In the genomic region with DNA sequence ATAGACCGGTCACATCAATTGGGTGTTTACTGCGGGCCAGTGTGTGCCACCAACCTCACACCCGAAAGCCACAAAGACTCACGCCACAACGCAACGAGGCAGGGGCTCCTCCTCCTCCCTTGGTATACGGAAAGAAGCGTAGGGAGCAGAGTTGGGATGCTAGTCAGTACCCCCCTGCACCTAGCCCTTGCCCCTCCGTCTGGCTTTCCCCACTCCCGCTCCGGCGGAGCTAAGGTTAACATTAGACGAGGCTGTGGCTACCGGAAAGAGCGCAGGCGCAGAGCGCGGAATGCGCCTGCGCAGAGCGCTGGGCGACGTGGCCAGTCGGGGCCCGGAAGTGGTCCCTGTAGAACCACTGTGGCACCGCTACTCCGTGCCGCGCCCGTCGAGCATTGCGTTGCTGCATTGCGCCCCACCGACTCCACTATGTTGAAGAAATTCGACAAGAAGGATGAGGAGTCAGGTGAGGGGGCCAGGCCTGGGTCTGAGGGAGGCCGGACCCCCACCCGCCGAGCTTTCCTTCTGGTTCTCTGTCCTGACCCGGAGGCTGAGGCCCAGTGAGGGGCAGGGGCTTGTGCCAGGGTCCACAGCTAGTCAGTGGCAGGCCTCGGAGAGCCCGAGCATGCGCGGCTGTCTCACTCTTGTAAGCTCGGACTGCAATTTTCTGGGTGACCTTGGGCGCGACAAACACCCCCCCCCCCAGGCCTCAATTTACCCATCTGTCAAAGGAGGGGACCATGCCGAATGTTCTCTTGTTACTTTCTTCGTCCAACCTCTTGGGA, we compare ENCODE assay signal across 8 cellular contexts. TPM values are rescaled to one million over a fixed set of nuclear protein-coding genes. Genes with fewer than 3 reads are reported as not detected.
DNase-seq lines count a peak whose midpoint lies in the region; ATAC-seq and TF ChIP-seq lines count a peak whose summit lies in the region.

A gene with protein sequence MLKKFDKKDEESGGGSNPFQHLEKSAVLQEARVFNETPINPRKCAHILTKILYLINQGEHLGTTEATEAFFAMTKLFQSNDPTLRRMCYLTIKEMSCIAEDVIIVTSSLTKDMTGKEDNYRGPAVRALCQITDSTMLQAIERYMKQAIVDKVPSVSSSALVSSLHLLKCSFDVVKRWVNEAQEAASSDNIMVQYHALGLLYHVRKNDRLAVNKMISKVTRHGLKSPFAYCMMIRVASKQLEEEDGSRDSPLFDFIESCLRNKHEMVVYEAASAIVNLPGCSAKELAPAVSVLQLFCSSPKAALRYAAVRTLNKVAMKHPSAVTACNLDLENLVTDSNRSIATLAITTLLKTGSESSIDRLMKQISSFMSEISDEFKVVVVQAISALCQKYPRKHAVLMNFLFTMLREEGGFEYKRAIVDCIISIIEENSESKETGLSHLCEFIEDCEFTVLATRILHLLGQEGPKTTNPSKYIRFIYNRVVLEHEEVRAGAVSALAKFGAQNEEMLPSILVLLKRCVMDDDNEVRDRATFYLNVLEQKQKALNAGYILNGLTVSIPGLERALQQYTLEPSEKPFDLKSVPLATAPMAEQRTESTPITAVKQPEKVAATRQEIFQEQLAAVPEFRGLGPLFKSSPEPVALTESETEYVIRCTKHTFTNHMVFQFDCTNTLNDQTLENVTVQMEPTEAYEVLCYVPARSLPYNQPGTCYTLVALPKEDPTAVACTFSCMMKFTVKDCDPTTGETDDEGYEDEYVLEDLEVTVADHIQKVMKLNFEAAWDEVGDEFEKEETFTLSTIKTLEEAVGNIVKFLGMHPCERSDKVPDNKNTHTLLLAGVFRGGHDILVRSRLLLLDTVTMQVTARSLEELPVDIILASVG (plus strand): TSS at position 323 of the 782 bp plus-strand sequence. CDS start 104 bp downstream, at position 427.

- TF ChIP-seq CTCF in KMS-11 (conservative IDR thresholded peaks at IDR 0.05; ENCODE audit: low read depth, low read length) (no peak), epithelial cell of proximal tubule (conservative IDR thresholded peaks at IDR 0.05; ENCODE audit: low read depth, low read length) (no peak)

- H3K27me3 ChIP-seq in KMS-11 (ENCODE audit: insufficient read depth, low read depth) (no peaks in the 10 kb centered on the region), mucosa of rectum (ENCODE audit: control insufficient read depth in 2 of 2, insufficient read depth in 2 of 2, low read length in 2 of 2) (no peaks in the 10 kb centered on the region)

- H3K79me2 ChIP-seq in KMS-11 (ENCODE audit: insufficient read depth, low read depth): peaks cover 36% of the 10 kb centered on the region

- no peaks in the 10 kb centered on the region for H4K20me1 ChIP-seq in KMS-11 (ENCODE audit: insufficient read depth)

- DNase-seq in DMS153 treated with DMSO at 0.1 percent for 48 hours (lab: John Stamatoyannopoulos, UW; ENCODE audit: unreplicated experiment): peak; percentile 73
- peak; percentile 88 for DNase-seq in activated T-cell treated with anti-CD3 and anti-CD28 coated beads, Interleukin-2, amount 50 U/mL, for 1 hour
- no peak for DNase-seq in epithelial cell of proximal tubule (ENCODE audit: low read depth)
- peak; percentile 66 to 72 for DNase-seq in stimulated activated CD8-positive, alpha-beta memory T cell treated with anti-CD3 and anti-CD28 coated beads, Interleukin-4, amount 100 ng/mL, for 4 hours (ENCODE audit: low read depth in 2 of 2, low spot score in 1 of 2)

- H3K4me3 ChIP-seq in KMS-11 (IDR thresholded peaks at IDR 0.05; ENCODE audit: insufficient read depth, low read depth, low read length): peak within 1 kb of the TSS; percentile 89
- H3K4me3 ChIP-seq in epithelial cell of proximal tubule (ENCODE audit: low read depth, low read length): peak within 1 kb of the TSS; percentile 100
- peak within 1 kb of the TSS; percentile 98 to 99 for H3K4me3 ChIP-seq in mucosa of rectum (ENCODE audit: low read length in 2 of 2)

- peak within 1 kb of the TSS; percentile 99 for H3K4me2 ChIP-seq in KMS-11

- 0 out of 2 replicates have a peak, but pooled peaks cover 12% of the 10 kb centered on the region for H3K36me3 ChIP-seq in KMS-11 (ENCODE audit: insufficient read depth)
- H3K36me3 ChIP-seq in mucosa of rectum (ENCODE audit: control insufficient read depth in 2 of 2, insufficient read depth in 2 of 2, low read length in 2 of 2): peaks cover 24 to 25% of the 10 kb centered on the region in 2 donors

- peak within 1 kb of the TSS; percentile 96 for H3K9ac ChIP-seq in KMS-11
- peak within 1 kb of the TSS; percentile 99 for H3K9ac ChIP-seq in mucosa of rectum (ENCODE audit: low read depth in 1 of 2, low read length in 2 of 2)

- H3K9me3 ChIP-seq in mucosa of rectum (ENCODE audit: control insufficient read depth in 2 of 2, low read length in 2 of 2): no peaks in the 10 kb centered on the region

- peaks cover 48% of the 10 kb centered on the region for H3K4me1 ChIP-seq in KMS-11 (ENCODE audit: low read depth, poor library complexity, severe bottlenecking)
- H3K4me1 ChIP-seq in mucosa of rectum (ENCODE audit: control insufficient read depth in 2 of 2, insufficient read depth in 2 of 2, low read length in 2 of 2): peaks cover 19 to 23% of the 10 kb centered on the region in 2 donors

- ATAC-seq in GM21723 (IDR thresholded peaks at IDR 0.05; ENCODE audit: unreplicated experiment): peak; percentile 85

- H3K27ac ChIP-seq in KMS-11 (peak within 1 kb of the TSS; percentile 77), mucosa of rectum (ENCODE audit: low read depth in 2 of 2, low read length in 2 of 2) (peak within 1 kb of the TSS; percentile 86 to 91)

- H2AFZ ChIP-seq in KMS-11 (ENCODE audit: low read depth): peak within 1 kb of the TSS; percentile 81

TF ChIP-seq in PFSK-1, 5 proteins besides CTCF, POLR2A, EP300 and RAD21:
- TF ChIP-seq, protein P1, sequence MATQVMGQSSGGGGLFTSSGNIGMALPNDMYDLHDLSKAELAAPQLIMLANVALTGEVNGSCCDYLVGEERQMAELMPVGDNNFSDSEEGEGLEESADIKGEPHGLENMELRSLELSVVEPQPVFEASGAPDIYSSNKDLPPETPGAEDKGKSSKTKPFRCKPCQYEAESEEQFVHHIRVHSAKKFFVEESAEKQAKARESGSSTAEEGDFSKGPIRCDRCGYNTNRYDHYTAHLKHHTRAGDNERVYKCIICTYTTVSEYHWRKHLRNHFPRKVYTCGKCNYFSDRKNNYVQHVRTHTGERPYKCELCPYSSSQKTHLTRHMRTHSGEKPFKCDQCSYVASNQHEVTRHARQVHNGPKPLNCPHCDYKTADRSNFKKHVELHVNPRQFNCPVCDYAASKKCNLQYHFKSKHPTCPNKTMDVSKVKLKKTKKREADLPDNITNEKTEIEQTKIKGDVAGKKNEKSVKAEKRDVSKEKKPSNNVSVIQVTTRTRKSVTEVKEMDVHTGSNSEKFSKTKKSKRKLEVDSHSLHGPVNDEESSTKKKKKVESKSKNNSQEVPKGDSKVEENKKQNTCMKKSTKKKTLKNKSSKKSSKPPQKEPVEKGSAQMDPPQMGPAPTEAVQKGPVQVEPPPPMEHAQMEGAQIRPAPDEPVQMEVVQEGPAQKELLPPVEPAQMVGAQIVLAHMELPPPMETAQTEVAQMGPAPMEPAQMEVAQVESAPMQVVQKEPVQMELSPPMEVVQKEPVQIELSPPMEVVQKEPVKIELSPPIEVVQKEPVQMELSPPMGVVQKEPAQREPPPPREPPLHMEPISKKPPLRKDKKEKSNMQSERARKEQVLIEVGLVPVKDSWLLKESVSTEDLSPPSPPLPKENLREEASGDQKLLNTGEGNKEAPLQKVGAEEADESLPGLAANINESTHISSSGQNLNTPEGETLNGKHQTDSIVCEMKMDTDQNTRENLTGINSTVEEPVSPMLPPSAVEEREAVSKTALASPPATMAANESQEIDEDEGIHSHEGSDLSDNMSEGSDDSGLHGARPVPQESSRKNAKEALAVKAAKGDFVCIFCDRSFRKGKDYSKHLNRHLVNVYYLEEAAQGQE (IDR thresholded peaks at IDR 0.05; ENCODE audit: insufficient read depth in 1 of 2, low read depth in 2 of 2, low read length in 2 of 2): no peak
- TF ChIP-seq TAF1 (IDR thresholded peaks at IDR 0.05; ENCODE audit: borderline replicate concordance, insufficient read depth, low read length): peak; percentile 83
- no peak for TF ChIP-seq FOXP2 (optimal IDR thresholded peaks at IDR 0.05; ENCODE audit: borderline replicate concordance, extremely low read depth, extremely low read length, insufficient read depth)
- TF ChIP-seq SIN3A (IDR thresholded peaks at IDR 0.05; ENCODE audit: borderline replicate concordance, insufficient read depth, low read length): no peak
- peak; percentile 82 for TF ChIP-seq POLR2AphosphoS5 (IDR thresholded peaks at IDR 0.05; ENCODE audit: low read depth, low read length)

RNA-seq across cellular contexts. Expression of the gene that starts here (rescaled TPM):
- 126 TPM for polyA plus RNA-seq in PFSK-1 (2012; ENCODE audit: insufficient read length, low read depth)
- total RNA-seq in epithelial cell of proximal tubule: 123 and 124 TPM in 2 replicates
